24 cellular contexts compared by ENCODE assay signal in genomic region chr13:110256126-110256905, GRCh38. TPM values are rescaled to one million over a fixed set of nuclear protein-coding genes. Genes with fewer than 3 reads are reported as not detected.
DNase-seq lines count a peak whose midpoint lies in the region; ATAC-seq, FAIRE-seq and TF ChIP-seq lines count a peak whose summit lies in the region.
"Had no signal": no experiment of that assay in that cellular context is flagged by ENCODE, and none has a peak within 500 bp of the region (broad histone marks: within the 10 kb centered on the region; RNA-seq: fewer than 3 reads in every experiment).

No MANE protein-coding gene starts in this region.

- intact Hi-C loops in endothelial cell of umbilical vein (cut with micrococcal nuclease) (no loop called here), tibial artery (cut with DNase I; ENCODE audit: low total_unique reads) (no loop called here)

- no peak for DNase-seq in RWPE2 (ENCODE audit: low spot score)
- DNase-seq in endothelial cell of umbilical vein (ENCODE audit: low read depth, low spot score) = no peak
- peak; percentile 56 for DNase-seq in osteocyte (ENCODE audit: extremely low spot score, unreplicated experiment)
- no peak for DNase-seq in tibial artery
- DNase-seq in mesendoderm = no peak
- DNase-seq in D341Med (ENCODE audit: low spot score) = no peak
- no peak for DNase-seq in HCEC 1CT
- DNase-seq: activated naive CD4-positive, alpha-beta T cell treated with anti-CD3 and anti-CD28 coated beads, Interleukin-2, amount 10 ng/mL, durations not matched to agents 7 days and 5 days; activated T-cell treated with anti-CD3 and anti-CD28 coated beads, Interleukin-2, amount 50 U/mL, for 72 hours; anterior cingulate cortex; erythroblast; GOT3; NCI-H1105; NCI-H2029; PC-3; SIG-M5; small intestine; stimulated activated naive CD8-positive, alpha-beta T cell treated with anti-CD3 and anti-CD28 coated beads, Interleukin-15, amount 100 ng/mL, for 72 hours had no signal

- no peak overlapping the region for H3K4me2 ChIP-seq in endothelial cell of umbilical vein (ENCODE audit: insufficient read depth, low read length)
- H3K4me2 ChIP-seq in mesendoderm (ENCODE audit: low read length) = no peak overlapping the region

- no peak for TF ChIP-seq POLR2A in endothelial cell of umbilical vein (IDR thresholded peaks at IDR 0.05; ENCODE audit: low read depth, low read length)

- no peaks in the 10 kb centered on the region for H3K9me1 ChIP-seq in endothelial cell of umbilical vein (replicated peaks; ENCODE audit: control insufficient read depth, extremely low read depth, insufficient read depth, low read length)

- FAIRE-seq in endothelial cell of umbilical vein (lab: Jason Lieb, UNC) = peak; percentile 48
- FAIRE-seq: small intestine had no signal

- no peak overlapping the region for H3K56ac ChIP-seq in mesendoderm (ENCODE audit: low read length)

- H2AFZ ChIP-seq in endothelial cell of umbilical vein (ENCODE audit: low read depth, low read length) = no peak overlapping the region
- H2AFZ ChIP-seq: parathyroid adenoma had no signal

- H3K4me3 ChIP-seq in RWPE2 (ENCODE audit: severe bottlenecking) = no peak overlapping the region
- H3K4me3 ChIP-seq in endothelial cell of umbilical vein (replicated peaks in 1 of 3; ENCODE audit: insufficient read depth in 1 of 3, low read depth in 1 of 3, low read length in 3 of 3) = no peak overlapping the region
- H3K4me3 ChIP-seq in tibial artery = no peak overlapping the region
- no peak overlapping the region for H3K4me3 ChIP-seq in mesendoderm (ENCODE audit: low read length)
- H3K4me3 ChIP-seq: vagina had no signal

- H2BK15ac ChIP-seq in mesendoderm (replicated peaks; ENCODE audit: low read depth) = no peak overlapping the region

- TF ChIP-seq CTCF in RWPE2 (IDR thresholded peaks at IDR 0.05; ENCODE audit: poor library complexity, severe bottlenecking) (no peak), endothelial cell of umbilical vein (IDR thresholded peaks at IDR 0.05; ENCODE audit: extremely low read depth in 1 of 2, insufficient read depth in 1 of 2, low read depth in 1 of 2, low read length in 2 of 2) (no peak), osteocyte (IDR thresholded peaks at IDR 0.05) (no peak), tibial artery (IDR thresholded peaks at IDR 0.05) (no peak)

- CTCF ChIA-PET in endothelial cell of umbilical vein (lab: Charles Lee) = no interaction called here

- H2BK5ac ChIP-seq in mesendoderm (ENCODE audit: low read length) = no peak overlapping the region

- peaks cover 62% of the 10 kb centered on the region for H3K4me1 Mint-ChIP-seq in osteocyte (ENCODE audit: unreplicated experiment)
- H3K4me1 Mint-ChIP-seq: activated naive CD4-positive, alpha-beta T cell treated with anti-CD3 and anti-CD28 coated beads, Interleukin-2, amount 10 ng/mL, durations not matched to agents 7 days and 5 days; central memory CD8-positive, alpha-beta T cell had no signal

- no peak overlapping the region for H3K9ac ChIP-seq in endothelial cell of umbilical vein (replicated peaks; ENCODE audit: extremely low read depth, insufficient read depth, low read length)
- H3K9ac ChIP-seq in mesendoderm (ENCODE audit: low read length) = no peak overlapping the region
- H3K9ac ChIP-seq: parathyroid adenoma had no signal

- H3K4me1 ChIP-seq in RWPE2 (ENCODE audit: insufficient read depth, poor library complexity, severe bottlenecking) (peaks cover 39% of the 10 kb centered on the region), endothelial cell of umbilical vein (ENCODE audit: control insufficient read depth, extremely low read depth, insufficient read depth, low read length) (peaks cover 30% of the 10 kb centered on the region), tibial artery (peaks cover 0 to 79% (median 36%) of the 10 kb centered on the region in 4 donors), mesendoderm (ENCODE audit: control insufficient read depth, low read depth, low read length) (no peaks in the 10 kb centered on the region)
- H3K4me1 ChIP-seq: parathyroid adenoma had no signal

- H3K23ac ChIP-seq in mesendoderm (ENCODE audit: low read length) = no peak overlapping the region

- no peaks in the 10 kb centered on the region for H3K9me3 Mint-ChIP-seq in osteocyte (ENCODE audit: unreplicated experiment)
- H3K9me3 Mint-ChIP-seq: natural killer cell treated with Interleukin-12 subunit alpha and Interleukin-12 subunit beta and Interleukin-15 and Interleukin-18, amount 100 ng/mL, for 72 hours had no signal

- H3K79me2 ChIP-seq in endothelial cell of umbilical vein (ENCODE audit: control insufficient read depth, insufficient read depth, low read length) (peaks cover 31% of the 10 kb centered on the region), mesendoderm (ENCODE audit: control insufficient read depth, insufficient read depth, low read length) (no peaks in the 10 kb centered on the region)
- H3K79me2 ChIP-seq: parathyroid adenoma had no signal

- H2BK120ac ChIP-seq in mesendoderm (ENCODE audit: low read depth, low read length) = no peak overlapping the region

- H3K36me3 ChIP-seq in RWPE2 (ENCODE audit: low read depth) = no peaks in the 10 kb centered on the region; the same call in 1 of the 2 replicates
- peaks cover 2 to 3% of the 10 kb centered on the region in 2 experiments for H3K36me3 ChIP-seq in endothelial cell of umbilical vein (ENCODE audit: control insufficient read depth in 2 of 2, extremely low read depth in 1 of 2, insufficient read depth in 2 of 2, low read length in 2 of 2)
- no peaks in the 10 kb centered on the region for H3K36me3 ChIP-seq in tibial artery
- H3K36me3 ChIP-seq in mesendoderm (ENCODE audit: control insufficient read depth, insufficient read depth, low read length) = no peaks in the 10 kb centered on the region
- H3K36me3 ChIP-seq: vagina had no signal

- H3K79me1 ChIP-seq in mesendoderm (ENCODE audit: low read length) = peaks cover 3% of the 10 kb centered on the region

- H3K9me3 ChIP-seq in RWPE2 (ENCODE audit: severe bottlenecking) (no peaks in the 10 kb centered on the region), endothelial cell of umbilical vein (replicated peaks; ENCODE audit: control insufficient read depth, insufficient read depth, low read length) (no peaks in the 10 kb centered on the region), tibial artery (no peaks in the 10 kb centered on the region)
- H3K9me3 ChIP-seq: vagina had no signal

- H4K8ac ChIP-seq in mesendoderm (ENCODE audit: low read depth, low read length) = no peak overlapping the region

- no peaks in the 10 kb centered on the region for H3K27me3 ChIP-seq in RWPE2 (ENCODE audit: insufficient read depth, poor library complexity, severe bottlenecking)
- no peaks in the 10 kb centered on the region for H3K27me3 ChIP-seq in endothelial cell of umbilical vein (ENCODE audit: control insufficient read depth in 2 of 2, insufficient read depth in 2 of 2, low read length in 2 of 2)
- no peaks in the 10 kb centered on the region for H3K27me3 ChIP-seq in tibial artery
- no peaks in the 10 kb centered on the region for H3K27me3 ChIP-seq in mesendoderm (ENCODE audit: insufficient read depth, low read length, poor library complexity)
- H3K27me3 ChIP-seq: vagina had no signal

- H3K36me3 Mint-ChIP-seq in osteocyte (ENCODE audit: unreplicated experiment) = peaks cover 11% of the 10 kb centered on the region
- H3K36me3 Mint-ChIP-seq: activated naive CD4-positive, alpha-beta T cell treated with anti-CD3 and anti-CD28 coated beads, Interleukin-2, amount 10 ng/mL, durations not matched to agents 7 days and 5 days; natural killer cell treated with Interleukin-12 subunit alpha and Interleukin-12 subunit beta and Interleukin-15 and Interleukin-18, amount 100 ng/mL, for 72 hours had no signal

- H3K4me3 Mint-ChIP-seq in osteocyte (ENCODE audit: unreplicated experiment) = no peak overlapping the region
- H3K4me3 Mint-ChIP-seq: activated naive CD4-positive, alpha-beta T cell treated with anti-CD3 and anti-CD28 coated beads, Interleukin-2, amount 10 ng/mL, durations not matched to agents 7 days and 5 days; activated T-cell treated with anti-CD3 and anti-CD28 coated beads, Interleukin-2, amount 50 U/mL, for 72 hours; central memory CD8-positive, alpha-beta T cell; natural killer cell treated with Interleukin-12 subunit alpha and Interleukin-12 subunit beta and Interleukin-15 and Interleukin-18, amount 100 ng/mL, for 72 hours; stimulated activated naive CD8-positive, alpha-beta T cell treated with anti-CD3 and anti-CD28 coated beads, Interleukin-15, amount 100 ng/mL, for 72 hours had no signal

- POLR2A ChIA-PET in endothelial cell of umbilical vein (lab: Charles Lee) = no interaction called here

- no peaks in the 10 kb centered on the region for H4K20me1 ChIP-seq in endothelial cell of umbilical vein (replicated peaks; ENCODE audit: control insufficient read depth, extremely low read depth, insufficient read depth, low read length)

- H2AK5ac ChIP-seq in mesendoderm (ENCODE audit: low read length) = no peak overlapping the region

- peak overlapping the region; percentile 76 for H3K27ac ChIP-seq in RWPE2 (ENCODE audit: poor library complexity, severe bottlenecking)
- H3K27ac ChIP-seq in endothelial cell of umbilical vein (ENCODE audit: insufficient read depth, low read depth, low read length) = no peak overlapping the region
- H3K27ac ChIP-seq in tibial artery = peak overlapping the region; percentile 73 to 76
- no peak overlapping the region for H3K27ac ChIP-seq in mesendoderm (ENCODE audit: low read depth, low read length)
- H3K27ac ChIP-seq: C4-2B, HL-60, parathyroid adenoma, vagina had no signal

- H4K5ac ChIP-seq in mesendoderm (ENCODE audit: low read length) = no peak overlapping the region

- dilution Hi-C loops in endothelial cell of umbilical vein (cut with MboI; ENCODE audit: extremely low pct_ligation_motif_present, low sequenced_read_pairs) = no loop called here

- H3K4ac ChIP-seq in mesendoderm (ENCODE audit: low read depth, low read length) = no peak overlapping the region

- no TSS peak for BruUV-seq in endothelial cell of umbilical vein (replicated peaks; lab: Mats Ljungman, UMichigan)

- no peaks in the 10 kb centered on the region for H3K27me3 Mint-ChIP-seq in osteocyte (ENCODE audit: unreplicated experiment)

- H3K18ac ChIP-seq in mesendoderm (ENCODE audit: low read length) = no peak overlapping the region

- peak overlapping the region; percentile 78 for H3K27ac Mint-ChIP-seq in osteocyte (ENCODE audit: unreplicated experiment)
- H3K27ac Mint-ChIP-seq: activated naive CD4-positive, alpha-beta T cell treated with anti-CD3 and anti-CD28 coated beads, Interleukin-2, amount 10 ng/mL, durations not matched to agents 7 days and 5 days; activated T-cell treated with anti-CD3 and anti-CD28 coated beads, Interleukin-2, amount 50 U/mL, for 72 hours; natural killer cell treated with Interleukin-12 subunit alpha and Interleukin-12 subunit beta and Interleukin-15 and Interleukin-18, amount 100 ng/mL, for 72 hours; stimulated activated naive CD8-positive, alpha-beta T cell treated with anti-CD3 and anti-CD28 coated beads, Interleukin-15, amount 100 ng/mL, for 72 hours had no signal

- ATAC-seq in RWPE2 (ENCODE audit: low read depth) = no peak
- ATAC-seq: activated T-cell treated with anti-CD3 and anti-CD28 coated beads, Interleukin-2, amount 50 U/mL, for 72 hours; natural killer cell treated with Interleukin-12 subunit alpha and Interleukin-12 subunit beta and Interleukin-15 and Interleukin-18, amount 100 ng/mL, for 72 hours; PC-3; stimulated activated naive CD8-positive, alpha-beta T cell treated with anti-CD3 and anti-CD28 coated beads, Interleukin-15, amount 100 ng/mL, for 72 hours had no signal

- no CpG with 5 or more reads among the region's 18 CpGs for WGBS in mesendoderm (ENCODE audit: extremely low coverage, insufficient coverage, low lambda C conversion rate)

RNA-seq across cellular contexts. Expression of gene COL4A1, which starts 50.6 kb away (rescaled TPM):
- total RNA-seq in endothelial cell of umbilical vein (1,119 and 1,341 TPM in 2 replicates), osteocyte (3,181 and 3,589 TPM in 2 replicates)
- 379 and 384 TPM in 2 replicates for polyA plus RNA-seq in endothelial cell of umbilical vein
- polyA plus RNA-seq in endothelial cell of umbilical vein (2011; cell fraction: cytosol; rRNA removed) = 305 and 353 TPM in 2 replicates
- 509 and 510 TPM in 2 replicates for polyA plus RNA-seq in endothelial cell of umbilical vein (2011; cell fraction: nucleus; rRNA removed)
- polyA plus RNA-seq in endothelial cell of umbilical vein (2012) = 493 and 639 TPM in 2 replicates
- polyA minus RNA-seq in endothelial cell of umbilical vein = 611 and 680 TPM in 2 replicates
- polyA minus RNA-seq in endothelial cell of umbilical vein (2011; cell fraction: cytosol; rRNA and poly(A)+ RNA removed) = 2.3 TPM
- 490 and 493 TPM in 2 replicates for polyA minus RNA-seq in endothelial cell of umbilical vein (2011; cell fraction: nucleus; rRNA and poly(A)+ RNA removed)
- polyA plus RNA-seq in mesendoderm (2013, experiment 1 of 2) = 28.0 TPM
- 29.2 TPM for polyA plus RNA-seq in mesendoderm (2013, experiment 2 of 2)
- total RNA-seq: natural killer cell treated with Interleukin-12 subunit alpha and Interleukin-12 subunit beta and Interleukin-15 and Interleukin-18, amount 100 ng/mL, for 72 hours had no signal

RNA-seq across cellular contexts. Expression of gene COL4A2, which starts 50.8 kb away (rescaled TPM):
- total RNA-seq in endothelial cell of umbilical vein = 792 and 935 TPM in 2 replicates
- 940 and 1,366 TPM in 2 replicates for polyA plus RNA-seq in endothelial cell of umbilical vein
- polyA plus RNA-seq in endothelial cell of umbilical vein (2011; cell fraction: cytosol; rRNA removed) = 563 and 570 TPM in 2 replicates
- polyA plus RNA-seq in endothelial cell of umbilical vein (2011; cell fraction: nucleus; rRNA removed) = 716 and 1,073 TPM in 2 replicates
- polyA plus RNA-seq in endothelial cell of umbilical vein (2012) = 398 and 736 TPM in 2 replicates
- 769 and 809 TPM in 2 replicates for polyA minus RNA-seq in endothelial cell of umbilical vein
- polyA minus RNA-seq in endothelial cell of umbilical vein (2011; cell fraction: cytosol; rRNA and poly(A)+ RNA removed) = 4.8 TPM
- polyA minus RNA-seq in endothelial cell of umbilical vein (2011; cell fraction: nucleus; rRNA and poly(A)+ RNA removed) = 669 and 809 TPM in 2 replicates
- 2,001 and 2,067 TPM in 2 replicates for total RNA-seq in osteocyte
- 32.1 TPM for polyA plus RNA-seq in mesendoderm (2013, experiment 1 of 2)
- polyA plus RNA-seq in mesendoderm (2013, experiment 2 of 2) = 31.1 TPM
- total RNA-seq: activated T-cell treated with anti-CD3 and anti-CD28 coated beads, Interleukin-2, amount 50 U/mL, for 72 hours; natural killer cell treated with Interleukin-12 subunit alpha and Interleukin-12 subunit beta and Interleukin-15 and Interleukin-18, amount 100 ng/mL, for 72 hours had no signal

Comparison
In these comparisons a context has a peak if more than half of its experiments do, and no peak if none do; other contexts are left out.
1. H3K27ac ChIP-seq: peak in RWPE2 (single experiment) and tibial artery (2 of 2); none in endothelial cell of umbilical vein (single experiment) and mesendoderm (single experiment).